8 cellular contexts compared by ENCODE assay signal in the genomic region with DNA sequence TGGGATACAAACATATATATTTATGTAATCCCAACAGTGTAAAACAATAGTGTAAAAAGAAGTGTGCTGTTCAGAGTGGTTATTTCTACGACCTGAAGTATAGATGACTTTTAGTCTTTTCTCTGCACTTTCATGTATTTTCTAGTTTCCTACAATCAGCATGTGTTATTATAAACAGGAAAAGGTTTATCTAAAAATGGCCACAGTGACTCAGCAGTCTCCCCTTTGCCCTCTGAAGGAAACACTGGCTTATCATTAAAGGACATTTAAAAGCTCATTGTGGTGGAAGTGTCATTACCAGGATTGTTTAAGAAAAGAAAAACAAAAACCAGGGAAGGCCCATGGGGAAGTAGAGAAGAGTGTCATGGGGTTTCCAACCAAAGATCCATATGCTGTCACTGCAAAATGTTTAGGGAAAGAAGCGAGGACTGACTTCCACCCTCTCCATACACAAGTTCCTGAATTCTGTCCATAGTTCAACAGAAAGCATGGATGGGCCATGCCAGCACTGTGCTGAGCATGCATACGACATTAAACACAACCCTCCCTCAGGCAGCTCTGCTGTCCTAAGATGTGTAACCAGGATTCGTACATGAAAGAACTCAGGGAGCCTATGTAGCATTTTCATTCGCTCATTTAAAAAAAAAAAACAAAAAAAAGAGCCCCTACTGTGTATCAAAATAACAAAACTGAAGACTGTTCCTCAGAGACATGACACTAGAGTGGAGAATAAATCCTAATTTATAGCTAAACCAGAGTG. TPM values are rescaled to one million over a fixed set of nuclear protein-coding genes. Genes with fewer than 3 reads are reported as not detected.
DNase-seq lines count a peak whose midpoint lies in the region; ATAC-seq and TF ChIP-seq lines count a peak whose summit lies in the region.

No MANE protein-coding gene starts in this region.

- H3K27me3 ChIP-seq in IMR-90 (ENCODE audit: control insufficient read depth, insufficient read depth, low read length): no peaks in the 10 kb centered on the region
- H3K27me3 ChIP-seq in breast epithelium: no peaks in the 10 kb centered on the region
- H3K27me3 ChIP-seq in mucosa of rectum (ENCODE audit: control insufficient read depth in 2 of 2, insufficient read depth in 2 of 2, low read length in 2 of 2): no peaks in the 10 kb centered on the region

- H2BK5ac ChIP-seq in IMR-90 (ENCODE audit: low read depth, low read length, poor library complexity, severe bottlenecking): peak overlapping the region; percentile 52

- peaks cover 32% of the 10 kb centered on the region for H3K4me1 Mint-ChIP-seq in activated CD4-positive, alpha-beta T cell treated with anti-CD3 and anti-CD28 coated beads for 36 hours

- WGBS in IMR-90 (ENCODE audit: extremely low coverage in 2 of 2, insufficient read length in 1 of 2), 2 experiments: no CpG with 5 or more reads among the region's 5 CpGs

- H3K23ac ChIP-seq in IMR-90 (ENCODE audit: low read depth, low read length): peak overlapping the region; percentile 19

- H4K91ac ChIP-seq in IMR-90 (ENCODE audit: insufficient read depth, low read depth, low read length): peak overlapping the region; percentile 55

- H3K27ac ChIP-seq in IMR-90 (ENCODE audit: insufficient read depth, low read length): peak overlapping the region; percentile 90; the same call in 1 of the 2 replicates
- H3K27ac ChIP-seq in breast epithelium: peak overlapping the region; percentile 54 to 68
- H3K27ac ChIP-seq in mucosa of rectum (ENCODE audit: low read depth in 2 of 2, low read length in 2 of 2): peak overlapping the region; percentile 39 to 61

- TF ChIP-seq CTCF in IMR-90 (conservative IDR thresholded peaks at IDR 0.05; ENCODE audit: low read depth, low read length): no peak
- no peak for TF ChIP-seq CTCF in breast epithelium (IDR thresholded peaks at IDR 0.05)

- H2AK9ac ChIP-seq in IMR-90 (replicated peaks; ENCODE audit: low read depth, low read length, poor library complexity): no peak overlapping the region

- peak; percentile 49 for ATAC-seq in activated CD4-positive, alpha-beta T cell treated with anti-CD3 and anti-CD28 coated beads for 36 hours
- ATAC-seq in IMR-90 (ENCODE audit: low read depth) (peak; percentile 80), GM21528 (IDR thresholded peaks at IDR 0.05; ENCODE audit: low FRiP score, unreplicated experiment) (no peak)

- H3K4me3 Mint-ChIP-seq in activated CD4-positive, alpha-beta T cell treated with anti-CD3 and anti-CD28 coated beads for 36 hours: no peak overlapping the region

- dilution Hi-C loops in IMR-90 (cut with HindIII; ENCODE audit: low sequenced_read_pairs, unreplicated experiment): no loop called here

- H2BK15ac ChIP-seq in IMR-90 (ENCODE audit: low read depth, low read length): peak overlapping the region; percentile 35; the same call in 1 of the 3 replicates

- peak overlapping the region; percentile 59; the same call in 1 of the 2 replicates for H2AK5ac ChIP-seq in IMR-90 (ENCODE audit: low read depth, low read length)

- CTCF ChIA-PET in activated CD4-positive, alpha-beta T cell treated with anti-CD3 and anti-CD28 coated beads for 36 hours (lab: Charles Lee): interaction anchor here (0.6 to 1.8 kb wide), 6 partner anchors 9 to 474 kb away, joined by 3 to 8 read pairs (median 4); a partner anchor contains a TSS
- CTCF ChIA-PET in IMR-90 (lab: Yijun Ruan, JAX): interaction anchor here (0.7 to 1.1 kb wide), 4 partner anchors 11 to 174 kb away, joined by 3 read pairs; a partner anchor contains a TSS

- peaks cover 73% of the 10 kb centered on the region for H3K36me3 Mint-ChIP-seq in activated CD4-positive, alpha-beta T cell treated with anti-CD3 and anti-CD28 coated beads for 36 hours (ENCODE audit: low read depth)

- H3K9ac ChIP-seq in IMR-90 (ENCODE audit: low read depth, low read length): no peak overlapping the region
- no peak overlapping the region for H3K9ac ChIP-seq in mucosa of rectum (ENCODE audit: low read depth in 1 of 2, low read length in 2 of 2)

- in situ Hi-C loops in IMR-90 (cut with MboI; ENCODE audit: low sequenced_read_pairs): loop anchor here (10.0 kb wide), 2 partner anchors 175 to 475 kb away; a partner anchor contains a TSS

- no peak overlapping the region for H2AFZ ChIP-seq in IMR-90 (replicated peaks; ENCODE audit: low read length, poor library complexity)

- TF ChIP-seq POLR2A in IMR-90 (IDR thresholded peaks at IDR 0.05; ENCODE audit: low read depth, low read length) (no peak), breast epithelium (IDR thresholded peaks at IDR 0.05) (no peak)

- H3K27ac Mint-ChIP-seq in activated CD4-positive, alpha-beta T cell treated with anti-CD3 and anti-CD28 coated beads for 36 hours: peak overlapping the region; percentile 81

- H3K9me3 ChIP-seq in IMR-90 (ENCODE audit: control insufficient read depth, insufficient read depth, low read length): peaks cover 5% of the 10 kb centered on the region; the same call in 1 of the 2 replicates
- peaks cover 10 to 15% of the 10 kb centered on the region in 2 donors for H3K9me3 ChIP-seq in breast epithelium
- no peaks in the 10 kb centered on the region for H3K9me3 ChIP-seq in mucosa of rectum (ENCODE audit: control insufficient read depth in 2 of 2, low read length in 2 of 2)

- peaks cover 4% of the 10 kb centered on the region for H3K9me1 ChIP-seq in IMR-90 (ENCODE audit: insufficient read depth, low read length)

- BruUV-seq in IMR-90 (replicated peaks; lab: Mats Ljungman, UMichigan): no TSS peak

- peak overlapping the region; percentile 33 for H4K5ac ChIP-seq in IMR-90 (ENCODE audit: low read depth, low read length)

- peak overlapping the region in 1 of 2 experiments; percentile 62; a peak in 3 of 4 replicates for H4K8ac ChIP-seq in IMR-90 (ENCODE audit: low read depth in 2 of 2, low read length in 2 of 2)

- POLR2A ChIA-PET in activated CD4-positive, alpha-beta T cell treated with anti-CD3 and anti-CD28 coated beads for 36 hours (lab: Charles Lee): no interaction called here
- POLR2A ChIA-PET in IMR-90 (lab: Charles Lee; ENCODE audit: unreplicated experiment): interaction anchor here (0.7 kb wide), 1 partner anchor 846 kb away, joined by 3 read pairs; no protein-coding TSS in a partner anchor

- H3K56ac ChIP-seq in IMR-90 (ENCODE audit: extremely low read depth, insufficient read depth, low read length): no peak overlapping the region

- H3K36me3 ChIP-seq in IMR-90 (ENCODE audit: control insufficient read depth, insufficient read depth, low read length): peaks cover 11% of the 10 kb centered on the region; the same call in 1 of the 2 replicates
- H3K36me3 ChIP-seq in breast epithelium: peaks cover 7% of the 10 kb centered on the region
- H3K36me3 ChIP-seq in mucosa of rectum (ENCODE audit: control insufficient read depth in 2 of 2, insufficient read depth in 2 of 2, low read length in 2 of 2): peaks cover 3 to 18% of the 10 kb centered on the region in 2 donors

- peak overlapping the region; percentile 58; the same call in 1 of the 2 replicates for H3K14ac ChIP-seq in IMR-90 (replicated peaks; ENCODE audit: low read depth, low read length)

- H3K27me3 Mint-ChIP-seq in activated CD4-positive, alpha-beta T cell treated with anti-CD3 and anti-CD28 coated beads for 36 hours: no peaks in the 10 kb centered on the region

- H3K4ac ChIP-seq in IMR-90 (ENCODE audit: low read depth, low read length): peak overlapping the region; percentile 74

- no peak for TF ChIP-seq RAD21 in IMR-90 (IDR thresholded peaks at IDR 0.05; ENCODE audit: low read length)

- H3K9me3 Mint-ChIP-seq in activated CD4-positive, alpha-beta T cell treated with anti-CD3 and anti-CD28 coated beads for 36 hours (ENCODE audit: low read depth): peaks cover 28% of the 10 kb centered on the region

- peak overlapping the region; percentile 61 for H2BK20ac ChIP-seq in IMR-90 (ENCODE audit: low read depth, low read length)

- H3K4me1 ChIP-seq in IMR-90 (ENCODE audit: control insufficient read depth, insufficient read depth, low read length) (peaks cover 16% of the 10 kb centered on the region), breast epithelium (no peaks in the 10 kb centered on the region), mucosa of rectum (ENCODE audit: control insufficient read depth in 2 of 2, insufficient read depth in 2 of 2, low read length in 2 of 2) (peaks cover 12 to 14% of the 10 kb centered on the region in 2 donors)

- H3K4me2 ChIP-seq in IMR-90 (ENCODE audit: low read depth, low read length): peak overlapping the region; percentile 51

- intact Hi-C loops in activated CD4-positive, alpha-beta T cell treated with anti-CD3 and anti-CD28 coated beads for 36 hours (cut with DNase I, micrococcal nuclease): no loop called here
- intact Hi-C loops in IMR-90 (cut with micrococcal nuclease) (no loop called here), breast epithelium (cut with DNase I; ENCODE audit: low total_unique reads) (no loop called here)

- DNase-seq in activated CD4-positive, alpha-beta T cell treated with anti-CD3 and anti-CD28 coated beads for 36 hours: no peak
- DNase-seq in activated CD4-positive, alpha-beta T cell treated with anti-CD3 and anti-CD28 coated beads, Interleukin-2, amount 50 U/mL, for 48 hours: no peak
- peak; percentile 67 for DNase-seq in IMR-90
- DNase-seq in breast epithelium (ENCODE audit: low spot score in 2 of 2): no peak
- no peak for DNase-seq in stimulated activated CD4-positive, alpha-beta T cell treated with anti-CD3 and anti-CD28 coated beads, Interleukin-1b, Interleukin-23, amount 100 ng/mL, for 48 hours
- DNase-seq in NCI-H748 (lab: John Stamatoyannopoulos, UW; ENCODE audit: unreplicated experiment): no peak

- no peaks in the 10 kb centered on the region for H4K20me1 ChIP-seq in IMR-90 (ENCODE audit: insufficient read depth, low read length)

- H3K4me3 ChIP-seq in IMR-90 (ENCODE audit: insufficient read depth, low read depth, low read length) (no peak overlapping the region), breast epithelium (no peak overlapping the region), mucosa of rectum (ENCODE audit: low read length in 2 of 2) (peak overlapping the region in 1 of 2 donors; percentile 8)

- peaks cover 0 to 28% of the 10 kb centered on the region in 2 experiments; a peak in 2 of 4 replicates for H3K79me1 ChIP-seq in IMR-90 (ENCODE audit: low read depth in 1 of 2, low read length in 2 of 2)

- peak overlapping the region; percentile 82 for H2BK120ac ChIP-seq in IMR-90 (ENCODE audit: low read depth, low read length)

- peak overlapping the region; percentile 87 for H3K18ac ChIP-seq in IMR-90 (ENCODE audit: low read depth, low read length)

RNA-seq across cellular contexts. Expression of a gene that starts 10.2 kb away (rescaled TPM):
- 10 to 100 TPM; 32.6 to 40.5 TPM for total RNA-seq in activated CD4-positive, alpha-beta T cell treated with anti-CD3 and anti-CD28 coated beads for 36 hours
- total RNA-seq in IMR-90 (2012; rRNA removed) (26.5 and 33.1 TPM in 2 replicates), breast epithelium (10 to 100 TPM; 36.8 to 41.6 (median 41.6) TPM)
- 24.2 and 29.2 TPM in 2 replicates for polyA plus RNA-seq in IMR-90 (2012; rRNA removed)
- polyA plus RNA-seq in IMR-90 (2012; cell fraction: cytosol; rRNA removed): 20.1 and 21.8 TPM in 2 replicates
- polyA plus RNA-seq in IMR-90 (2012; cell fraction: nucleus; rRNA removed; ENCODE audit: low replicate concordance): 13.8 and 18.6 TPM in 2 replicates

RNA-seq across cellular contexts. Expression of a gene that starts 12.4 kb away (rescaled TPM):
- total RNA-seq in activated CD4-positive, alpha-beta T cell treated with anti-CD3 and anti-CD28 coated beads for 36 hours: 10 to 100 TPM; 10.8 to 12.1 TPM
- total RNA-seq in IMR-90 (2012; rRNA removed) (0.28 and 0.72 TPM in 2 replicates), breast epithelium (10 to 100 TPM; 23.1 to 55.7 (median 52.8) TPM)
- 0.23 and 0.24 TPM in 2 replicates for polyA plus RNA-seq in IMR-90 (2012; rRNA removed)
- polyA plus RNA-seq in IMR-90 (2012; cell fraction: cytosol; rRNA removed): 0.16 and 0.56 TPM in 2 replicates
- 0.14 and 0.44 TPM in 2 replicates for polyA plus RNA-seq in IMR-90 (2012; cell fraction: nucleus; rRNA removed; ENCODE audit: low replicate concordance)

RNA-seq across cellular contexts. Expression of a gene that starts 51.0 kb away (rescaled TPM):
- total RNA-seq in activated CD4-positive, alpha-beta T cell treated with anti-CD3 and anti-CD28 coated beads for 36 hours: 10 to 100 TPM; 11.8 to 12.0 TPM
- total RNA-seq in IMR-90 (2012; rRNA removed) (5.2 and 6.4 TPM in 2 replicates), breast epithelium (10 to 100 TPM; 21.4 to 26.5 (median 23.1) TPM)
- 10.3 and 10.6 TPM in 2 replicates for polyA plus RNA-seq in IMR-90 (2012; rRNA removed)
- polyA plus RNA-seq in IMR-90 (2012; cell fraction: cytosol; rRNA removed): 4.0 and 5.4 TPM in 2 replicates
- polyA plus RNA-seq in IMR-90 (2012; cell fraction: nucleus; rRNA removed; ENCODE audit: low replicate concordance): 33.6 and 39.3 TPM in 2 replicates
